In the genomic region with DNA sequence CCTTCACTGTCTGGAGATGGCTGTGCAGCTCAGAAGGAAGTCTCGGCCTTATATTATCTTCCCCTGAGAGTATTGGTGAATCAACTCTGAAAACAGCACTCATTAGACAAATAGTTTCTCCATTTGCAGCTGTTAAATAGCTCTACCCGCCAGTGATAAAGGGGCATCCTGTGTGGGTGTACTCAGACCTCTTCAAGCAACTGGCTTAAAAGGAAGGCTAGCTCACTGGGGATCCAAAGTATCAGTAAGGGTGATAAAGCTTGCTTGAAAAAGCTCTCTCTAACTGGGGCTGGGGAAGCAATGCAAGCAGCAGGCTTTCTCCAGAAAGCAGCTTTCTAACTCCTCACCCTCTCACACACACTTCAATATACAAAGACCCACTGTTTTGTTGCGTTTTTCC, we compare ENCODE assay signal across 10 cellular contexts.
DNase-seq lines count a peak whose midpoint lies in the region; ATAC-seq and TF ChIP-seq lines count a peak whose summit lies in the region.
"Had no signal": no experiment of that assay in that cellular context is flagged by ENCODE, and none has a peak within 500 bp of the region (broad histone marks: within the 10 kb centered on the region; RNA-seq: fewer than 3 reads in every experiment).

No MANE protein-coding gene starts in this region.

- no peak for DNase-seq in activated CD4-positive, alpha-beta T cell treated with anti-CD3 and anti-CD28 coated beads for 36 hours
- DNase-seq in activated CD4-positive, alpha-beta T cell treated with anti-CD3 and anti-CD28 coated beads, Interleukin-2, amount 50 U/mL, for 4 hours = no peak
- DNase-seq in RKO (ENCODE audit: low spot score) (peak; percentile 5), NCI-H1417 treated with DMSO at 0.1 percent for 48 hours (lab: John Stamatoyannopoulos, UW) (no peak), DMS53 treated with DMSO at 0.1 percent for 48 hours (lab: John Stamatoyannopoulos, UW; ENCODE audit: unreplicated experiment) (no peak), colonic mucosa (no peak)
- DNase-seq: stimulated activated CD4-positive, alpha-beta T cell treated with anti-CD3 and anti-CD28 coated beads, Interleukin-12 subunit alpha, Interleukin-12 subunit beta, amount 100 ng/mL, for 4 hours had no signal

- H3K27me3 Mint-ChIP-seq in activated CD4-positive, alpha-beta T cell treated with anti-CD3 and anti-CD28 coated beads for 36 hours = no peaks in the 10 kb centered on the region

- H2AFZ ChIP-seq in parathyroid adenoma = peak overlapping the region; percentile 74

- no peaks in the 10 kb centered on the region for H3K79me2 ChIP-seq in parathyroid adenoma

- no peaks in the 10 kb centered on the region for H3K27me3 ChIP-seq in parathyroid adenoma (ENCODE audit: control insufficient read depth, insufficient read depth, low read length)
- H3K27me3 ChIP-seq in colonic mucosa = no peaks in the 10 kb centered on the region

- POLR2A ChIA-PET in activated CD4-positive, alpha-beta T cell treated with anti-CD3 and anti-CD28 coated beads for 36 hours (lab: Charles Lee) = no interaction called here

- H3K4me1 ChIP-seq in parathyroid adenoma (peaks cover 21% of the 10 kb centered on the region), colonic mucosa (no peaks in the 10 kb centered on the region)

- H3K9me3 ChIP-seq in parathyroid adenoma (ENCODE audit: control insufficient read depth, low read length) (no peaks in the 10 kb centered on the region), colonic mucosa (no peaks in the 10 kb centered on the region)

- H3K4me2 ChIP-seq in parathyroid adenoma (ENCODE audit: low read length) = no peak overlapping the region

- no peaks in the 10 kb centered on the region for H3K36me3 ChIP-seq in parathyroid adenoma (ENCODE audit: control insufficient read depth, insufficient read depth, low read length)
- no peaks in the 10 kb centered on the region for H3K36me3 ChIP-seq in colonic mucosa

- peak overlapping the region; percentile 91 for H3K4me3 Mint-ChIP-seq in activated CD4-positive, alpha-beta T cell treated with anti-CD3 and anti-CD28 coated beads for 36 hours

- H3K9ac ChIP-seq in parathyroid adenoma = no peak overlapping the region
- no peak overlapping the region for H3K9ac ChIP-seq in colonic mucosa (ENCODE audit: low read depth in 2 of 2, low read length in 2 of 2)

- H3K36me3 Mint-ChIP-seq in activated CD4-positive, alpha-beta T cell treated with anti-CD3 and anti-CD28 coated beads for 36 hours (ENCODE audit: low read depth) = peaks cover 9% of the 10 kb centered on the region

- CTCF ChIA-PET in activated CD4-positive, alpha-beta T cell treated with anti-CD3 and anti-CD28 coated beads for 36 hours (lab: Charles Lee) = interaction anchor here (0.6 to 2.6 kb wide), 7 partner anchors 10 to 74 kb away, joined by 3 to 9 read pairs (median 4); no protein-coding TSS in a partner anchor

- peak overlapping the region; percentile 98 for H3K27ac Mint-ChIP-seq in activated CD4-positive, alpha-beta T cell treated with anti-CD3 and anti-CD28 coated beads for 36 hours

- ATAC-seq in activated CD4-positive, alpha-beta T cell treated with anti-CD3 and anti-CD28 coated beads for 36 hours = no peak
- peak; percentile 29 for ATAC-seq in HG02623 (IDR thresholded peaks at IDR 0.05; ENCODE audit: unreplicated experiment)
- ATAC-seq: Panc1 had no signal

- H3K4me1 Mint-ChIP-seq in activated CD4-positive, alpha-beta T cell treated with anti-CD3 and anti-CD28 coated beads for 36 hours = peaks cover 59% of the 10 kb centered on the region

- H3K9me3 Mint-ChIP-seq in activated CD4-positive, alpha-beta T cell treated with anti-CD3 and anti-CD28 coated beads for 36 hours (ENCODE audit: low read depth) = no peaks in the 10 kb centered on the region

- intact Hi-C loops in activated CD4-positive, alpha-beta T cell treated with anti-CD3 and anti-CD28 coated beads for 36 hours (cut with DNase I, micrococcal nuclease) = loop anchor here (5.0 kb wide), 3 partner anchors 166 to 1074 kb away; a partner anchor contains a TSS
- intact Hi-C loops in colonic mucosa (cut with DNase I) = no loop called here

- peak overlapping the region; percentile 96 for H3K27ac ChIP-seq in parathyroid adenoma
- no peak overlapping the region for H3K27ac ChIP-seq in colonic mucosa

- no peak for TF ChIP-seq CTCF in parathyroid adenoma (IDR thresholded peaks at IDR 0.05)
- TF ChIP-seq CTCF in colonic mucosa (IDR thresholded peaks at IDR 0.05) = no peak

- H3K4me3 ChIP-seq in parathyroid adenoma (ENCODE audit: low read depth, low read length) (no peak overlapping the region), colonic mucosa (no peak overlapping the region)
